8 cellular contexts compared by ENCODE assay signal in the genomic region with DNA sequence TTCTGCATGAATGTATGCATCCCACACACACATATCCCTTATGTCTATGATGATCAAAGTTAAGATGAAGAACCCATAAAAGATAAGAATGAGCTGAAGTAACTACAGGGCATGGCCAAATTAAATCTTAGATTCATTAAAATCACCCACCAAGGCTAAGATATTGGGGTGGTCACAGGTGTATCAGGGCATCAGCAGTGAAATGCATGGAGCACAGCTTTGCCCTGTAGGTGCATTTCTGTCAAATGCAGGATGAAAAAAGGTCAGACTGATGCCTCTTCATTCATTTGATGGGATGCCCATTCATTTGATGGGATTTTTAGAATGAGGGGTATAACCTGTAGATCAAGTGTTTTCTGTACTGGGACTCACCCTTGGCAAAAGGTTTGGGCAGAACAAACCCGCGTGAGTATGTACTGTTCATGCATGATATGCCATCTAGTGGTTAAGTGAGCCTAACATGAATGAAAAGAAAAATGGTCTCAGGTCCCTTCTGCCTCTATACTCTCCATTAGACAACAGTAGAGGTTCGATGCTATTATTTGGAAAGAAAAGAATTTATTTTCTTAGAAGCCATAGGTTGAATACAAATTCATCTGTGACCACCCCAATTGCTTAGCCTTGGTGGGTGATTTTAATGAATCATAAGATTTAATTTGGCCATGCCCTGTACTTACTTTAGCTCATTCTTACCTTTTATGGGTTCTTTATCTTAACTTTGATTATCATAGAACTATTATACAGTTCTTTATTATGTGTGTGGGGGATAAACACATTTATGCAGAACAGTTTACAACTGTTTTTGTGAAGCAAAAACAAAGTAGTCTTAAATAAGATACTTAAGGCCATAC. TPM values are rescaled to one million over a fixed set of nuclear protein-coding genes. Genes with fewer than 3 reads are reported as not detected.
DNase-seq lines count a peak whose midpoint lies in the region; ATAC-seq and TF ChIP-seq lines count a peak whose summit lies in the region.

No MANE protein-coding gene starts in this region.

- TF ChIP-seq CTCF in OCI-LY3 (IDR thresholded peaks at IDR 0.05; ENCODE audit: low read depth, low read length) (peak; percentile 84), cardiac fibroblast (IDR thresholded peaks at IDR 0.05; ENCODE audit: low read depth, low read length) (peak; percentile 65), left lung (IDR thresholded peaks at IDR 0.05) (peak; percentile 39 to 49), uterus (IDR thresholded peaks at IDR 0.05) (peak; percentile 59 to 76 (median 62))

- no peak for TF ChIP-seq POLR2A in uterus (IDR thresholded peaks at IDR 0.05)

- H2AFZ ChIP-seq in OCI-LY3 (ENCODE audit: low read depth, low read length): no peak overlapping the region

- H3K36me3 ChIP-seq in OCI-LY3 (replicated peaks; ENCODE audit: low read depth, low read length): no peaks in the 10 kb centered on the region
- no peaks in the 10 kb centered on the region for H3K36me3 ChIP-seq in left lung
- H3K36me3 ChIP-seq in uterus: no peaks in the 10 kb centered on the region

- no peaks in the 10 kb centered on the region for H4K20me1 ChIP-seq in OCI-LY3 (ENCODE audit: insufficient read depth, low read length)

- H3K9me3 Mint-ChIP-seq in activated CD4-positive, alpha-beta T cell treated with anti-CD3 and anti-CD28 coated beads for 36 hours (ENCODE audit: low read depth): no peaks in the 10 kb centered on the region

- intact Hi-C loops in activated CD4-positive, alpha-beta T cell treated with anti-CD3 and anti-CD28 coated beads for 36 hours (cut with DNase I, micrococcal nuclease): loop anchor here (1.0 to 5.0 kb wide), 3 partner anchors 163 to 622 kb away; no protein-coding TSS in a partner anchor
- intact Hi-C loops in left lung (cut with DNase I) (loop anchor here in 1 of 2 donors (5.0 kb wide), 1 partner anchor 412 kb away; no protein-coding TSS in a partner anchor), uterus (cut with DNase I; ENCODE audit: low total_unique reads) (no loop called here)

- H3K27ac Mint-ChIP-seq in activated CD4-positive, alpha-beta T cell treated with anti-CD3 and anti-CD28 coated beads for 36 hours: no peak overlapping the region

- no peaks in the 10 kb centered on the region for H3K79me2 ChIP-seq in OCI-LY3 (ENCODE audit: low read length)

- H3K9me3 ChIP-seq in OCI-LY3 (ENCODE audit: insufficient read depth, low read length): no peaks in the 10 kb centered on the region
- no peaks in the 10 kb centered on the region for H3K9me3 ChIP-seq in left lung
- H3K9me3 ChIP-seq in uterus: no peaks in the 10 kb centered on the region

- H3K27me3 ChIP-seq in OCI-LY3 (ENCODE audit: low read depth, low read length) (no peaks in the 10 kb centered on the region), left lung (no peaks in the 10 kb centered on the region), uterus (no peaks in the 10 kb centered on the region)

- peaks cover 10% of the 10 kb centered on the region for H3K36me3 Mint-ChIP-seq in activated CD4-positive, alpha-beta T cell treated with anti-CD3 and anti-CD28 coated beads for 36 hours (ENCODE audit: low read depth)

- no peak overlapping the region for H3K4me3 Mint-ChIP-seq in activated CD4-positive, alpha-beta T cell treated with anti-CD3 and anti-CD28 coated beads for 36 hours

- H3K4me2 ChIP-seq in OCI-LY3 (ENCODE audit: low read length): no peak overlapping the region

- POLR2A ChIA-PET in activated CD4-positive, alpha-beta T cell treated with anti-CD3 and anti-CD28 coated beads for 36 hours (lab: Charles Lee): no interaction called here

- no peaks in the 10 kb centered on the region for H3K4me1 ChIP-seq in OCI-LY3 (ENCODE audit: low read length)
- peaks cover 0 to 11% of the 10 kb centered on the region in 2 donors for H3K4me1 ChIP-seq in left lung
- H3K4me1 ChIP-seq in uterus: no peaks in the 10 kb centered on the region

- peak; percentile 81 for ATAC-seq in activated CD4-positive, alpha-beta T cell treated with anti-CD3 and anti-CD28 coated beads for 36 hours
- ATAC-seq in GM21381 (IDR thresholded peaks at IDR 0.05; ENCODE audit: unreplicated experiment): peak; percentile 75
- ATAC-seq in left lung: peak; percentile 91

- H3K9ac ChIP-seq in OCI-LY3 (ENCODE audit: low read length): no peak overlapping the region

- peak; percentile 29 for DNase-seq in activated CD4-positive, alpha-beta T cell treated with anti-CD3 and anti-CD28 coated beads for 36 hours
- DNase-seq in activated CD4-positive, alpha-beta T cell treated with anti-CD3 and anti-CD28 coated beads, Interleukin-2, amount 50 U/mL, for 48 hours: no peak
- peak; percentile 10 for DNase-seq in HS-5 (ENCODE audit: low read depth)
- peak; percentile 72 to 76 for DNase-seq in cardiac fibroblast (ENCODE audit: low read depth in 2 of 2)
- no peak for DNase-seq in left lung
- peak in 1 of 2 donors; percentile 31 for DNase-seq in uterus

- CTCF ChIA-PET in activated CD4-positive, alpha-beta T cell treated with anti-CD3 and anti-CD28 coated beads for 36 hours (lab: Charles Lee): interaction anchor here (0.6 to 2.2 kb wide), 7 partner anchors 26 to 419 kb away, joined by 3 to 7 read pairs (median 3); no protein-coding TSS in a partner anchor

- no peak overlapping the region for H3K27ac ChIP-seq in OCI-LY3 (ENCODE audit: low read length)
- no peak overlapping the region for H3K27ac ChIP-seq in left lung
- no peak overlapping the region for H3K27ac ChIP-seq in uterus

- H3K4me3 ChIP-seq in OCI-LY3 (ENCODE audit: low read length) (no peak overlapping the region), cardiac fibroblast (replicated peaks in 1 of 2; ENCODE audit: low read depth in 2 of 2, low read length in 2 of 2) (no peak overlapping the region), left lung (no peak overlapping the region), uterus (no peak overlapping the region)

- no peaks in the 10 kb centered on the region for H3K27me3 Mint-ChIP-seq in activated CD4-positive, alpha-beta T cell treated with anti-CD3 and anti-CD28 coated beads for 36 hours

- peaks cover 38% of the 10 kb centered on the region for H3K4me1 Mint-ChIP-seq in activated CD4-positive, alpha-beta T cell treated with anti-CD3 and anti-CD28 coated beads for 36 hours

RNA-seq across cellular contexts. Expression of a gene that starts 43.2 kb away (rescaled TPM):
- total RNA-seq in activated CD4-positive, alpha-beta T cell treated with anti-CD3 and anti-CD28 coated beads for 36 hours: not detected
- total RNA-seq in left lung (10 to 100 TPM; 25.7 to 26.4 TPM), uterus (100 to 1,000 TPM in 3 of 4 donors, 10 to 100 TPM in 1; 27.5 to 192 (median 147) TPM)

Comparison
In these comparisons a context has a peak if more than half of its experiments do, and no peak if none do; other contexts are left out.
1. DNase-seq: peak in activated CD4-positive, alpha-beta T cell treated with anti-CD3 and anti-CD28 coated beads for 36 hours (single experiment), HS-5 (single experiment) and cardiac fibroblast (2 of 2); none in activated CD4-positive, alpha-beta T cell treated with anti-CD3 and anti-CD28 coated beads, Interleukin-2, amount 50 U/mL, for 48 hours (0 of 2) and left lung (0 of 2).
2. RNA of a gene that starts 43.2 kb away (total RNA-seq): 27.5 to 192 TPM in uterus and 25.7 to 26.4 TPM in left lung; not detected in activated CD4-positive, alpha-beta T cell treated with anti-CD3 and anti-CD28 coated beads for 36 hours; every median in the first group is over 10 times any median in the second.
3. Peak in every context shown above with its lines, with median percentiles within 50 percentile points of each other: ATAC-seq and CTCF ChIP-seq.